In the genomic region with DNA sequence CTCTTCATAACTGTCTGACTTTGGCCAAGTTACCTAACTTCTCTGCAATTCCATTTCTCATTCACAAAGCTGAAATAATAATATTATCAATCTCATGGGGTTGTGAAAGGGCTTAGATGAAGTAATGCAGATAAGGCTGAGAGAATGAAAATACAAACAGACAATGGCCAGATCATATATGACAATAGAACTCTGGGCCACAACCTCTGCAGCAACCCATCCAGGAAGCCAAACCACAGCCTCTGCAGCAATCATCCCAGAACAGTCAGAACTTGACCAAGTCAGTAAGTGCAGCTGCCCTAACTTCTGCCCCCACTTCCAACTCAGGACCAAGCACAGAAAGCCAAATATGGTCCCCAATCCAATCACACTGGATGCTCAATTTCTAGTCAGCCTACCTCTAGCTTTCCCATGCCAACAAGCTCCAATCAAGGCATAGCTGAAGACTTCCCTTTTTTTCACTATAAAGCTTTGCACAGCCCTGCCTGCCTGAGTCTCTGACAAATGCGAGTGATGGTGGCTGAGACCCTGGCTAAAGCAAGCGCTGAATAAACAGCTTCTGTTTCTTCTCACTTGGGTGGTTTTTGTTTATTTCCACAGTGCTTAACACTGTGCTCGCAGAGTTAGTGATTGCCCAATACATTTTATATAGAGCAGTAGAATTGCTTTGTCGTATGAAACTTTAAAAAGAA, we compare ENCODE assay signal across 1 cellular context.
A peak's percentile ranks its signal among the peaks of the same experiment; 100 is the strongest.
TF ChIP-seq lines count a peak whose summit lies in the region.

No MANE protein-coding gene starts in this region.

TF ChIP-seq in K562, 482 proteins besides CTCF, POLR2A, EP300 and RAD21 (continued from another document):
- TF ChIP-seq MXI1 (IDR thresholded peaks at IDR 0.05; ENCODE audit: low read depth, low read length) (no peak), REST (CRISPR knock-in tag; IDR thresholded peaks at IDR 0.05; ENCODE audit: low read depth) (no peak), ZFP36 (IDR thresholded peaks at IDR 0.05; ENCODE audit: low read depth, low read length, partially characterized antibody) (peak; percentile 11), STAT5A (IDR thresholded peaks at IDR 0.05; ENCODE audit: borderline replicate concordance, low read length) (no peak), CEBPB (tag; IDR thresholded peaks at IDR 0.05) (peak; percentile 69; the same call in 1 of the 2 replicates), SPI1 (IDR thresholded peaks at IDR 0.05; ENCODE audit: borderline replicate concordance, low read depth, low read length) (peak; percentile 94), CEBPG (CRISPR knock-in tag; IDR thresholded peaks at IDR 0.05) (no peak), CEBPG (tag; conservative IDR thresholded peaks at IDR 0.05 in 1 of 2, IDR thresholded peaks at IDR 0.05 in 1 of 2) (peak; percentile 63 to 84), SMARCE1 (IDR thresholded peaks at IDR 0.05) (no peak), THAP12 (CRISPR knock-in tag; IDR thresholded peaks at IDR 0.05) (no peak)
- TF ChIP-seq, protein P1, sequence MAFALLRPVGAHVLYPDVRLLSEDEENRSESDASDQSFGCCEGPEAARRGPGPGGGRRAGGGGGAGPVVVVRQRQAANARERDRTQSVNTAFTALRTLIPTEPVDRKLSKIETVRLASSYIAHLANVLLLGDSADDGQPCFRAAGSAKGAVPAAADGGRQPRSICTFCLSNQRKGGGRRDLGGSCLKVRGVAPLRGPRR (CRISPR knock-in tag; IDR thresholded peaks at IDR 0.05) = no peak
- TF ChIP-seq, protein P2, sequence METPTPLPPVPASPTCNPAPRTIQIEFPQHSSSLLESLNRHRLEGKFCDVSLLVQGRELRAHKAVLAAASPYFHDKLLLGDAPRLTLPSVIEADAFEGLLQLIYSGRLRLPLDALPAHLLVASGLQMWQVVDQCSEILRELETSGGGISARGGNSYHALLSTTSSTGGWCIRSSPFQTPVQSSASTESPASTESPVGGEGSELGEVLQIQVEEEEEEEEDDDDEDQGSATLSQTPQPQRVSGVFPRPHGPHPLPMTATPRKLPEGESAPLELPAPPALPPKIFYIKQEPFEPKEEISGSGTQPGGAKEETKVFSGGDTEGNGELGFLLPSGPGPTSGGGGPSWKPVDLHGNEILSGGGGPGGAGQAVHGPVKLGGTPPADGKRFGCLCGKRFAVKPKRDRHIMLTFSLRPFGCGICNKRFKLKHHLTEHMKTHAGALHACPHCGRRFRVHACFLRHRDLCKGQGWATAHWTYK (CRISPR knock-in tag; IDR thresholded peaks at IDR 0.05) = no peak
